In genomic region chr1:183676515-183677189, GRCh38 we compare ENCODE assay signal across 18 cellular contexts. TPM values are rescaled to one million over a fixed set of nuclear protein-coding genes. Genes with fewer than 3 reads are reported as not detected.
DNase-seq lines count a peak whose midpoint lies in the region; ATAC-seq and TF ChIP-seq lines count a peak whose summit lies in the region.
"Had no signal": no experiment of that assay in that cellular context is flagged by ENCODE, and none has a peak within 500 bp of the region (broad histone marks: within the 10 kb centered on the region; RNA-seq: fewer than 3 reads in every experiment).

No MANE protein-coding gene starts in this region.

- H3K4me1 ChIP-seq in mesendoderm (ENCODE audit: control insufficient read depth, low read depth, low read length), result no peaks in the 10 kb centered on the region
- H3K4me1 ChIP-seq: spleen, testis had no signal

- no peak overlapping the region for H2AK5ac ChIP-seq in mesendoderm (ENCODE audit: low read length)

- H4K8ac ChIP-seq in mesendoderm (ENCODE audit: low read depth, low read length), result no peak overlapping the region

- no peaks in the 10 kb centered on the region for H3K36me3 ChIP-seq in mesendoderm (ENCODE audit: control insufficient read depth, insufficient read depth, low read length)
- H3K36me3 ChIP-seq: spleen had no signal

- H3K4me3 ChIP-seq in choroid plexus epithelial cell (ENCODE audit: low read depth, low read length) (no peak overlapping the region), mesendoderm (ENCODE audit: low read length) (no peak overlapping the region)
- H3K4me3 ChIP-seq: spleen, testis had no signal

- H3K27me3 ChIP-seq in mesendoderm (ENCODE audit: insufficient read depth, low read length, poor library complexity), result no peaks in the 10 kb centered on the region
- H3K27me3 ChIP-seq: spleen, testis had no signal

- H3K79me2 ChIP-seq in mesendoderm (ENCODE audit: control insufficient read depth, insufficient read depth, low read length), result no peaks in the 10 kb centered on the region

- no peak overlapping the region for H3K4me2 ChIP-seq in mesendoderm (ENCODE audit: low read length)
- H3K4me2 ChIP-seq: KMS-11 had no signal

- H2BK15ac ChIP-seq in mesendoderm (replicated peaks; ENCODE audit: low read depth), result no peak overlapping the region

- no peak overlapping the region for H2BK120ac ChIP-seq in mesendoderm (ENCODE audit: low read depth, low read length)

- H3K4ac ChIP-seq in mesendoderm (ENCODE audit: low read depth, low read length), result no peak overlapping the region

- no peaks in the 10 kb centered on the region for H3K79me1 ChIP-seq in mesendoderm (ENCODE audit: low read length)

- H3K9ac ChIP-seq in mesendoderm (ENCODE audit: low read length), result no peak overlapping the region
- H3K9ac ChIP-seq: KMS-11 had no signal

- H3K56ac ChIP-seq in mesendoderm (ENCODE audit: low read length), result no peak overlapping the region

- DNase-seq in ELF-1 (ENCODE audit: low read depth, low spot score) (peak; percentile 46), NCI-H69 (lab: John Stamatoyannopoulos, UW) (peak; percentile 55), choroid plexus epithelial cell (ENCODE audit: low read depth) (peak; percentile 19), mesendoderm (peak; percentile 38), globus pallidus (ENCODE audit: low spot score) (no peak)
- DNase-seq in activated naive CD4-positive, alpha-beta T cell (lab: John Stamatoyannopoulos, UW), result no peak
- DNase-seq: activated CD4-positive, CD25-positive, alpha-beta regulatory T cell; activated CD8-positive, alpha-beta memory T cell treated with anti-CD3 and anti-CD28 coated beads, Interleukin-2, amount 50 U/mL, for 48 hours; activated naive CD8-positive, alpha-beta T cell treated with anti-CD3 and anti-CD28 coated beads for 36 hours; CD8-positive, alpha-beta T cell; NCI-H1694; NCI-H748 treated with DMSO at 0.1 percent for 48 hours; spleen; testis had no signal

- H3K23ac ChIP-seq in mesendoderm (ENCODE audit: low read length), result no peak overlapping the region

- H3K27ac ChIP-seq in mesendoderm (ENCODE audit: low read depth, low read length), result no peak overlapping the region
- H3K27ac ChIP-seq: KMS-11, spleen, testis had no signal

- no peak for TF ChIP-seq CTCF in choroid plexus epithelial cell (conservative IDR thresholded peaks at IDR 0.05; ENCODE audit: low read depth, low read length)

- H3K18ac ChIP-seq in mesendoderm (ENCODE audit: low read length), result no peak overlapping the region

- WGBS in mesendoderm (ENCODE audit: extremely low coverage, insufficient coverage, low lambda C conversion rate), result no CpG with 5 or more reads among the region's 2 CpGs

- H4K5ac ChIP-seq in mesendoderm (ENCODE audit: low read length), result no peak overlapping the region

- no peak overlapping the region for H2BK5ac ChIP-seq in mesendoderm (ENCODE audit: low read length)

- ATAC-seq in HG03571 (IDR thresholded peaks at IDR 0.05; ENCODE audit: unreplicated experiment), result no peak
- ATAC-seq in HG02623 (IDR thresholded peaks at IDR 0.05; ENCODE audit: unreplicated experiment), result no peak
- ATAC-seq: CD8-positive, alpha-beta T cell had no signal

RNA-seq across cellular contexts. Expression of gene APOBEC4, which starts 23.5 kb away (rescaled TPM):
- polyA plus RNA-seq in mesendoderm (2013, experiment 1 of 2), result not detected
- not detected for polyA plus RNA-seq in mesendoderm (2013, experiment 2 of 2)
- polyA plus RNA-seq: liver, spleen had no signal

RNA-seq across cellular contexts. Expression of gene ARPC5, which starts 41.1 kb away (rescaled TPM):
- polyA plus RNA-seq in mesendoderm (2013, experiment 1 of 2), result 77.8 TPM
- polyA plus RNA-seq in mesendoderm (2013, experiment 2 of 2), result 77.2 TPM

Comparison
In these comparisons a context has a peak if more than half of its experiments do, and no peak if none do; other contexts are left out.
1. DNase-seq: peak in ELF-1 (single experiment), NCI-H69 (single experiment), choroid plexus epithelial cell (single experiment) and mesendoderm (single experiment); none in globus pallidus (single experiment) and activated naive CD4-positive, alpha-beta T cell (0 of 4).